ENCODE assay signal across 1 cellular context in genomic region chr19:926595-927043, GRCh38.
TF ChIP-seq lines count a peak whose summit lies in the region.

No MANE protein-coding gene starts in this region.

TF ChIP-seq in K562, 482 proteins besides CTCF, POLR2A, EP300 and RAD21 (continued from another document and continues in another):
- TF ChIP-seq RREB1 (CRISPR knock-in tag; IDR thresholded peaks at IDR 0.05): no peak
- peak; percentile 37; the same call in 1 of the 2 replicates for TF ChIP-seq CXXC5 (CRISPR knock-in tag; IDR thresholded peaks at IDR 0.05)
- TF ChIP-seq SNAPC5 (CRISPR knock-in tag; IDR thresholded peaks at IDR 0.05): no peak
- TF ChIP-seq KLF6 (CRISPR knock-in tag; IDR thresholded peaks at IDR 0.05; ENCODE audit: borderline replicate concordance): no peak
- no peak for TF ChIP-seq CREB5 (CRISPR knock-in tag; IDR thresholded peaks at IDR 0.05)
- TF ChIP-seq FOXP1 (CRISPR knock-in tag; IDR thresholded peaks at IDR 0.05): no peak
- no peak for TF ChIP-seq PML (IDR thresholded peaks at IDR 0.05; ENCODE audit: low read length)
- TF ChIP-seq SPI1 (IDR thresholded peaks at IDR 0.05; ENCODE audit: borderline replicate concordance, low read depth, low read length): no peak
- TF ChIP-seq ZNF395 (CRISPR knock-in tag; IDR thresholded peaks at IDR 0.05): 0 out of 2 replicates have a peak, but pooled peaks have one; percentile 4
- no peak for TF ChIP-seq ZNF408 (CRISPR knock-in tag; IDR thresholded peaks at IDR 0.05; ENCODE audit: low read depth)
- no peak for TF ChIP-seq GTF3C2 (IDR thresholded peaks at IDR 0.05; ENCODE audit: borderline replicate concordance, extremely low read depth, insufficient read length)
- TF ChIP-seq WHSC1 (IDR thresholded peaks at IDR 0.05; ENCODE audit: low read length): no peak
- no peak for TF ChIP-seq FOS (IDR thresholded peaks at IDR 0.05; ENCODE audit: extremely low read depth, insufficient read length)
- no peak for TF ChIP-seq CHD2 (IDR thresholded peaks at IDR 0.05; ENCODE audit: low read depth, low read length)
- TF ChIP-seq ZNF3 (CRISPR knock-in tag; IDR thresholded peaks at IDR 0.05): no peak
- TF ChIP-seq CLOCK (CRISPR knock-in tag; IDR thresholded peaks at IDR 0.05; ENCODE audit: borderline replicate concordance): no peak
- peak; percentile 47 for TF ChIP-seq CHD4 (IDR thresholded peaks at IDR 0.05; ENCODE audit: insufficient read depth, insufficient replicate concordance, low read depth, low read length, poor library complexity, severe bottlenecking)
- TF ChIP-seq NFXL1 (CRISPR knock-in tag; IDR thresholded peaks at IDR 0.05): no peak
- no peak for TF ChIP-seq GATA2 (CRISPR knock-in tag; IDR thresholded peaks at IDR 0.05)
- no peak for TF ChIP-seq GABPB2 (CRISPR knock-in tag; conservative IDR thresholded peaks at IDR 0.05)
- no peak for TF ChIP-seq PHB2 (IDR thresholded peaks at IDR 0.05; ENCODE audit: low read depth)
- no peak for TF ChIP-seq ZNF644 (tag; IDR thresholded peaks at IDR 0.05; ENCODE audit: low read depth)
- TF ChIP-seq TCF15 (CRISPR knock-in tag; IDR thresholded peaks at IDR 0.05): no peak
- TF ChIP-seq CREB3 (tag; conservative IDR thresholded peaks at IDR 0.05; ENCODE audit: low read depth): no peak
- TF ChIP-seq ID3 (CRISPR knock-in tag; IDR thresholded peaks at IDR 0.05): no peak
- no peak for TF ChIP-seq ID3 (tag; IDR thresholded peaks at IDR 0.05)
- TF ChIP-seq BRCA1 (IDR thresholded peaks at IDR 0.05): no peak
- TF ChIP-seq BRCA1 (CRISPR knock-in tag; IDR thresholded peaks at IDR 0.05): no peak
- TF ChIP-seq ZNF134 (CRISPR knock-in tag; conservative IDR thresholded peaks at IDR 0.05): no peak
- no peak for TF ChIP-seq ZNF174 (CRISPR knock-in tag; IDR thresholded peaks at IDR 0.05)
- no peak for TF ChIP-seq SIN3A (IDR thresholded peaks at IDR 0.05; ENCODE audit: borderline replicate concordance in 2 of 2, control insufficient read depth in 1 of 2, low read depth in 2 of 2, low read length in 2 of 2)
- no peak for TF ChIP-seq E4F1 (CRISPR knock-in tag; IDR thresholded peaks at IDR 0.05; ENCODE audit: borderline replicate concordance)
- no peak for TF ChIP-seq E2F4 (CRISPR knock-in tag; IDR thresholded peaks at IDR 0.05; ENCODE audit: low read depth)
- TF ChIP-seq ZNF354B (CRISPR knock-in tag; IDR thresholded peaks at IDR 0.05): no peak
